In genomic region chr3:148924572-148924971, GRCh38 we compare ENCODE assay signal across 1 cellular context.
TF ChIP-seq lines count a peak whose summit lies in the region.

No MANE protein-coding gene starts in this region.

TF ChIP-seq in A549, 52 proteins besides CTCF, POLR2A, EP300 and RAD21 (continued from another document):
- TF ChIP-seq ATOH8 (CRISPR knock-in tag; IDR thresholded peaks at IDR 0.05; ENCODE audit: low read depth) (no peak), JUNB (IDR thresholded peaks at IDR 0.05) (no peak), HOXA7 (CRISPR knock-in tag; IDR thresholded peaks at IDR 0.05) (no peak), CHD4 (IDR thresholded peaks at IDR 0.05; ENCODE audit: borderline replicate concordance) (no peak)
